8 cellular contexts compared by ENCODE assay signal in the genomic region with DNA sequence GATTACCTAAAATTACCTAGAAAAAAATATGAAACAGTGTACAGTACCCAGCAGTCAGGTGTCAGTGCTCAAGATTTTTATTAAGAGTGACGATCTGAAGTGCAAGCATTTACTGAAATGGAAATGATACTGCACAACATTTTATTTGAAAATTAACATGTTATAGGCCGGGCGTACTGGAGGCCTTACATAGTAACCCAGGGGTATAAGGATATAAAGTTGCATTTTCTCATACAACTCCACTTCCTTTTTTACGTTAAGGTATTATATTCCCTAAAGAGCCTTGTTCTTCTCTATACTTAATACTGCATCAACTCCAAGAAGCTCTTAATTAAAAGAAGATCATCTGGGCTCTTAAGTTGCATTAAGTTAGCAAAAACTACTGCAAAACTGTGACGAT. TPM values are rescaled to one million over a fixed set of nuclear protein-coding genes. Genes with fewer than 3 reads are reported as not detected.
A peak's percentile ranks its signal among the peaks of the same experiment; 100 is the strongest.
DNase-seq lines count a peak whose midpoint lies in the region; ATAC-seq and TF ChIP-seq lines count a peak whose summit lies in the region.

No MANE protein-coding gene starts in this region.

- H3K4me1 ChIP-seq in adrenal gland (replicated peaks in 1 of 2) (peaks cover 24 to 65% of the 10 kb centered on the region in 2 donors), lower lobe of right lung (peaks cover 61% of the 10 kb centered on the region), transverse colon (peaks cover 29 to 71% (median 34%) of the 10 kb centered on the region in 4 donors)

- intact Hi-C loops in adrenal gland (cut with DNase I), result loop anchor here in 1 of 2 donors (5.0 kb wide), 1 partner anchor 46 kb away; the partner anchor contains the start of genes HMMR and NUDCD2
- intact Hi-C loops in lower lobe of right lung (cut with DNase I), result no loop called here
- intact Hi-C loops in transverse colon (cut with DNase I; ENCODE audit: low total_unique reads), result no loop called here

- peak overlapping the region; percentile 92 for H3K4me3 Mint-ChIP-seq in activated T-cell treated with anti-CD3 and anti-CD28 coated beads, Interleukin-2, amount 50 U/mL, for 72 hours

- peak overlapping the region in 1 of 4 donors; percentile 46 for H3K4me3 ChIP-seq in adrenal gland
- peak overlapping the region; percentile 31 for H3K4me3 ChIP-seq in lower lobe of right lung
- H3K4me3 ChIP-seq in transverse colon, result peak overlapping the region in 2 of 4 donors; percentile 0 to 88

- H3K4me1 Mint-ChIP-seq in activated T-cell treated with anti-CD3 and anti-CD28 coated beads, Interleukin-2, amount 50 U/mL, for 72 hours (ENCODE audit: low read depth), result peaks cover 50% of the 10 kb centered on the region

- peak overlapping the region in 4 of 5 donors; percentile 56 to 77 (median 68) for H3K27ac ChIP-seq in adrenal gland
- H3K27ac ChIP-seq in lower lobe of right lung, result peak overlapping the region; percentile 33
- H3K27ac ChIP-seq in transverse colon, result peak overlapping the region; percentile 99 to 100 (median 99)

- H3K27me3 ChIP-seq in adrenal gland (no peaks in the 10 kb centered on the region), lower lobe of right lung (ENCODE audit: low read depth) (no peaks in the 10 kb centered on the region), transverse colon (no peaks in the 10 kb centered on the region)

- H3K36me3 ChIP-seq in adrenal gland (replicated peaks in 1 of 2), result peaks cover 0 to 16% of the 10 kb centered on the region in 2 donors
- peaks cover 19% of the 10 kb centered on the region for H3K36me3 ChIP-seq in lower lobe of right lung
- peaks cover 0 to 18% (median 9%) of the 10 kb centered on the region in 4 donors for H3K36me3 ChIP-seq in transverse colon

- in situ Hi-C loops in transverse colon (cut with MboI; ENCODE audit: low pct_ligation_motif_present in 1 of 4, low pct_unique_long_range_greater_than_20kb in 1 of 4, low sequenced_read_pairs in 3 of 4), result loop anchor here in 1 of 4 donors (10.0 kb wide), 1 partner anchor 54 kb away; no protein-coding TSS in a partner anchor

- peak overlapping the region; percentile 100 for H3K27ac Mint-ChIP-seq in activated T-cell treated with anti-CD3 and anti-CD28 coated beads, Interleukin-2, amount 50 U/mL, for 72 hours

- no peak for TF ChIP-seq POLR2A in adrenal gland (IDR thresholded peaks at IDR 0.05)
- no peak for TF ChIP-seq POLR2A in transverse colon (IDR thresholded peaks at IDR 0.05)

- no peaks in the 10 kb centered on the region for H3K27me3 Mint-ChIP-seq in activated T-cell treated with anti-CD3 and anti-CD28 coated beads, Interleukin-2, amount 50 U/mL, for 72 hours (ENCODE audit: low read depth)

- no peaks in the 10 kb centered on the region for H3K9me3 Mint-ChIP-seq in activated T-cell treated with anti-CD3 and anti-CD28 coated beads, Interleukin-2, amount 50 U/mL, for 72 hours

- 31 to 35% (median 32%) methylated on average over 5 of the region's 5 CpGs for WGBS in adrenal gland, 4 donors
- WGBS in transverse colon (ENCODE audit: low coverage in 1 of 2), 2 donors, result 16 to 25% methylated on average over 5 of the region's 5 CpGs

- H3K36me3 Mint-ChIP-seq in activated T-cell treated with anti-CD3 and anti-CD28 coated beads, Interleukin-2, amount 50 U/mL, for 72 hours (ENCODE audit: insufficient read depth in 2 of 2), result peaks cover 9 to 25% of the 10 kb centered on the region in 2 donors

- no peak for TF ChIP-seq EP300 in transverse colon (IDR thresholded peaks at IDR 0.05; ENCODE audit: low read depth)

- no peak for DNase-seq in activated T-cell treated with anti-CD3 and anti-CD28 coated beads, Interleukin-2, amount 50 U/mL, for 72 hours
- no peak for DNase-seq in activated T-cell treated with anti-CD3 and anti-CD28 coated beads, Interleukin-2, amount 50 U/mL, for 48 hours
- no peak for DNase-seq in adrenal gland
- DNase-seq in lower lobe of right lung, result no peak
- DNase-seq in transverse colon, result no peak
- DNase-seq in NCI-H345 treated with DMSO at 0.1 percent for 48 hours (lab: John Stamatoyannopoulos, UW; ENCODE audit: unreplicated experiment), result no peak

- ATAC-seq in activated T-cell treated with anti-CD3 and anti-CD28 coated beads, Interleukin-2, amount 50 U/mL, for 72 hours (replicated peaks in 1 of 2), result no peak
- ATAC-seq in lower lobe of right lung (no peak), GM18873 (IDR thresholded peaks at IDR 0.05; ENCODE audit: low FRiP score, unreplicated experiment) (no peak), GM21717 (IDR thresholded peaks at IDR 0.05; ENCODE audit: unreplicated experiment) (no peak)

- no peak for TF ChIP-seq CTCF in adrenal gland (IDR thresholded peaks at IDR 0.05)
- TF ChIP-seq CTCF in lower lobe of right lung (IDR thresholded peaks at IDR 0.05), result no peak
- TF ChIP-seq CTCF in transverse colon (IDR thresholded peaks at IDR 0.05), result no peak

- H3K9me3 ChIP-seq in adrenal gland (replicated peaks in 1 of 3) (no peaks in the 10 kb centered on the region), lower lobe of right lung (no peaks in the 10 kb centered on the region), transverse colon (no peaks in the 10 kb centered on the region)

RNA-seq across cellular contexts. Expression of gene MAT2B, which starts 3.3 kb away (rescaled TPM):
- total RNA-seq in activated T-cell treated with anti-CD3 and anti-CD28 coated beads, Interleukin-2, amount 50 U/mL, for 72 hours, result 100 to 1,000 TPM; 103 to 121 TPM
- total RNA-seq in adrenal gland (10 to 100 TPM; 43.5 to 83.7 (median 57.5) TPM), lower lobe of right lung (71.7 TPM), transverse colon (100 to 1,000 TPM in 1 of 4 donors, 10 to 100 TPM in 3; 20.2 to 409 (median 71.6) TPM)
- 10 to 100 TPM; 20.9 to 64.9 (median 21.9) TPM for polyA plus RNA-seq in adrenal gland

RNA-seq across cellular contexts. Expression of gene HMMR, which starts 48.3 kb away (rescaled TPM):
- total RNA-seq in activated T-cell treated with anti-CD3 and anti-CD28 coated beads, Interleukin-2, amount 50 U/mL, for 72 hours, result 10 to 100 TPM; 87.2 to 88.1 TPM
- total RNA-seq in adrenal gland, result 1 to 10 TPM in 6 of 8 donors, under 1 TPM in 1, not detected in 1; 0.95 to 2.5 (median 1.5) TPM
- polyA plus RNA-seq in adrenal gland, result 1 to 10 TPM in 1 of 3 donors, under 1 TPM in 2; 0.24 to 4.1 (median 0.32) TPM
- total RNA-seq in lower lobe of right lung, result 1.9 TPM
- total RNA-seq in transverse colon, result 1 to 10 TPM in 3 of 4 donors, not detected in 1; 1.6 to 5.7 (median 1.9) TPM

RNA-seq across cellular contexts. Expression of gene NUDCD2, which starts 48.9 kb away (rescaled TPM):
- total RNA-seq in activated T-cell treated with anti-CD3 and anti-CD28 coated beads, Interleukin-2, amount 50 U/mL, for 72 hours, result 10 to 100 TPM; 50.2 to 58.0 TPM
- 10 to 100 TPM in 4 of 8 donors, 1 to 10 TPM in 4; 4.0 to 28.1 (median 14.2) TPM for total RNA-seq in adrenal gland
- polyA plus RNA-seq in adrenal gland, result 1 to 10 TPM; 3.5 to 6.5 (median 4.5) TPM
- 18.0 TPM for total RNA-seq in lower lobe of right lung
- total RNA-seq in transverse colon, result 1 to 10 TPM; 1.5 to 6.2 (median 3.1) TPM

Comparison
In these comparisons a context has a peak if more than half of its experiments do, and no peak if none do; other contexts are left out.
1. H3K27ac ChIP-seq: peak in every context shown above with its lines; median percentile 99 in transverse colon; 68 in adrenal gland; 33 in lower lobe of right lung.
2. RNA of gene HMMR, which starts 48.3 kb away (total RNA-seq): 87.2 to 88.1 TPM in activated T-cell treated with anti-CD3 and anti-CD28 coated beads, Interleukin-2, amount 50 U/mL, for 72 hours; 1.9 TPM in lower lobe of right lung (single experiment), 1.6 to 5.7 TPM in transverse colon and 0.95 to 2.5 TPM in adrenal gland; every median in the first group is over 10 times any median in the second.